Comparison of ENCODE assay signal across 1 cellular context in genomic region chr11:12237381-12237784, GRCh38.
TF ChIP-seq lines count a peak whose summit lies in the region.

No MANE protein-coding gene starts in this region.

TF ChIP-seq in IMR-90, 13 proteins besides CTCF, POLR2A, EP300 and RAD21 (continued from another document):
- TF ChIP-seq, protein P1, sequence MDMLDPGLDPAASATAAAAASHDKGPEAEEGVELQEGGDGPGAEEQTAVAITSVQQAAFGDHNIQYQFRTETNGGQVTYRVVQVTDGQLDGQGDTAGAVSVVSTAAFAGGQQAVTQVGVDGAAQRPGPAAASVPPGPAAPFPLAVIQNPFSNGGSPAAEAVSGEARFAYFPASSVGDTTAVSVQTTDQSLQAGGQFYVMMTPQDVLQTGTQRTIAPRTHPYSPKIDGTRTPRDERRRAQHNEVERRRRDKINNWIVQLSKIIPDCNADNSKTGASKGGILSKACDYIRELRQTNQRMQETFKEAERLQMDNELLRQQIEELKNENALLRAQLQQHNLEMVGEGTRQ (IDR thresholded peaks at IDR 0.05; ENCODE audit: low read depth, low read length): no peak
- no peak for TF ChIP-seq BHLHE40 (IDR thresholded peaks at IDR 0.05; ENCODE audit: low read depth, low read length)
- TF ChIP-seq MXI1 (IDR thresholded peaks at IDR 0.05; ENCODE audit: borderline replicate concordance, low read depth, low read length): no peak
- no peak for TF ChIP-seq RCOR1 (IDR thresholded peaks at IDR 0.05; ENCODE audit: insufficient replicate concordance, low read length)
- TF ChIP-seq NFE2L2 (IDR thresholded peaks at IDR 0.05; ENCODE audit: low read depth, low read length): no peak
- TF ChIP-seq SMC3 (IDR thresholded peaks at IDR 0.05; ENCODE audit: low read depth, low read length): no peak
- no peak for TF ChIP-seq CEBPB (IDR thresholded peaks at IDR 0.05; ENCODE audit: low read depth, low read length)
- TF ChIP-seq FOS (IDR thresholded peaks at IDR 0.05; ENCODE audit: low read depth, low read length): no peak
- no peak for TF ChIP-seq MAZ (IDR thresholded peaks at IDR 0.05; ENCODE audit: borderline replicate concordance, low read depth, low read length)
